Comparison of ENCODE assay signal across 8 cellular contexts in the genomic region with DNA sequence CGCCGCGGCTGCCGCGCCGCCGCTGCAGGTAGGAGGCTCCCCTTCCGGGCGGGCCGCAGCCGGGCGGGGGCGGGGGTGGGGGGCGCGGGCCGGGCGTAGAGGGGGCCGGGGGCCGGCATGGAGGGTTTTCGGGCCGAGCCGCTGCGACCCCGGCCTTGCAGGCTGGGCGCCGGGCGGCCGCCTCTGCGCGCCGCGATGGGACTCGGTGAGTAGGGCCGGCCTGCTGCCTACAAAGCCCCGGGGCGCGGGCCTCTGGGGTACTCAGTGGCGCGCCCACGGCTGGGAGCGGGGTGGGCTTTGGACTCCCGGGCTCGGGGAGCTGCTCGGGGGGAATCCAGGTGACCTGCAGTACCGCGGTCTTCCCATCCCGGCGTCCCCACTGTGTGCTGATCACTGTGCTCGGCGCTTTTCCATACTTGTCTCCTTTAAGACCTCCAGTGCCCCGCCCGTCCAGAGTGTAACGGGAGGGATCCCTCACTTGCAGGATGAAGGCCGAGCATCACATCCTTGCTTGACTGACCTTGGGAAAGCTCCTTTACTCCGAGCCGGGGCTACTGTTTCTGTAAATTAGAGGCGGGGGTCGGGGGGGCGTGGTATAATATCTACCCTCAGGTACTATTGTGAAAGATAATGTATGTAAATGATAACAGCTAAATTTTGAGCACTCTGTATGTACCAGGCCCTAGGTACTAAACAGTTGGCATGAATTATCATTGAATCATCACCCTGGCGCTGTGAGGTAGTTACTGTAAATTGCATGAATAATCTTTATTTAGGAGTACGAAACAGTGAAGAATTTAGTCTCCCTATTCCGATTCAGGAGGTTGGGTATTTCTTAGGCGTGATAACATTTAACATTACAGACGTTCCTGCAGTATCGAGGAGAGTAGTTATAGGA. TPM values are rescaled to one million over a fixed set of nuclear protein-coding genes. Genes with fewer than 3 reads are reported as not detected.
DNase-seq lines count a peak whose midpoint lies in the region; ATAC-seq and TF ChIP-seq lines count a peak whose summit lies in the region.

No MANE protein-coding gene starts in this region.

- H3K4me3 Mint-ChIP-seq in activated T-helper 1 cell treated with anti-CD3 and anti-CD28 coated beads, Interleukin-12 subunit alpha, Interleukin-12 subunit beta, Interleukin-2, Interleukin-4 antibody, amounts not matched to agents 30 ng/mL and 10 ng/mL and 1 ng/mL, durations not matched to agents 14 hours and 24 hours and 36 hours = peak overlapping the region; percentile 61
- H3K4me3 Mint-ChIP-seq in nephron progenitor cell = peak overlapping the region; percentile 89

- H3K27ac ChIP-seq in 22Rv1 (peak overlapping the region; percentile 70), urinary bladder (ENCODE audit: low read depth) (peak overlapping the region; percentile 79)

- TF ChIP-seq CTCF in 22Rv1 (IDR thresholded peaks at IDR 0.05) (0 out of 2 replicates have a peak, but pooled peaks have one; percentile 14), foreskin fibroblast (IDR thresholded peaks at IDR 0.05; ENCODE audit: low read depth, low read length) (no peak), nephron progenitor cell (IDR thresholded peaks at IDR 0.05) (no peak)

- peak; percentile 53 for DNase-seq in NCI-H510A (lab: John Stamatoyannopoulos, UW)
- DNase-seq in activated T-helper 1 cell treated with anti-CD3 and anti-CD28 coated beads, Interleukin-12 subunit alpha, Interleukin-12 subunit beta, Interleukin-2, Interleukin-4 antibody, amounts not matched to agents 30 ng/mL and 10 ng/mL and 1 ng/mL, durations not matched to agents 14 hours and 24 hours and 36 hours (ENCODE audit: low spot score) = peak; percentile 5
- DNase-seq in foreskin fibroblast = peak; percentile 64 to 82
- peak; percentile 52 for DNase-seq in nephron progenitor cell

- WGBS in urinary bladder = 4% methylated on average over 60 of the region's 65 CpGs

- H3K27ac Mint-ChIP-seq in activated T-helper 1 cell treated with anti-CD3 and anti-CD28 coated beads, Interleukin-12 subunit alpha, Interleukin-12 subunit beta, Interleukin-2, Interleukin-4 antibody, amounts not matched to agents 30 ng/mL and 10 ng/mL and 1 ng/mL, durations not matched to agents 14 hours and 24 hours and 36 hours = no peak overlapping the region
- H3K27ac Mint-ChIP-seq in nephron progenitor cell = peak overlapping the region; percentile 88

- H3K9me3 Mint-ChIP-seq in activated T-helper 1 cell treated with anti-CD3 and anti-CD28 coated beads, Interleukin-12 subunit alpha, Interleukin-12 subunit beta, Interleukin-2, Interleukin-4 antibody, amounts not matched to agents 30 ng/mL and 10 ng/mL and 1 ng/mL, durations not matched to agents 14 hours and 24 hours and 36 hours = no peaks in the 10 kb centered on the region
- no peaks in the 10 kb centered on the region for H3K9me3 Mint-ChIP-seq in nephron progenitor cell

- H3K4me3 ChIP-seq in foreskin fibroblast (ENCODE audit: low read depth in 1 of 2, low read length in 2 of 2) (peak overlapping the region; percentile 58 to 68), urinary bladder (ENCODE audit: low read depth, low read length) (peak overlapping the region; percentile 98)

- H3K36me3 Mint-ChIP-seq in activated T-helper 1 cell treated with anti-CD3 and anti-CD28 coated beads, Interleukin-12 subunit alpha, Interleukin-12 subunit beta, Interleukin-2, Interleukin-4 antibody, amounts not matched to agents 30 ng/mL and 10 ng/mL and 1 ng/mL, durations not matched to agents 14 hours and 24 hours and 36 hours (ENCODE audit: low read depth) = peaks cover 3% of the 10 kb centered on the region
- peaks cover 28% of the 10 kb centered on the region for H3K36me3 Mint-ChIP-seq in nephron progenitor cell (ENCODE audit: low read depth)

- H3K27me3 Mint-ChIP-seq in activated T-helper 1 cell treated with anti-CD3 and anti-CD28 coated beads, Interleukin-12 subunit alpha, Interleukin-12 subunit beta, Interleukin-2, Interleukin-4 antibody, amounts not matched to agents 30 ng/mL and 10 ng/mL and 1 ng/mL, durations not matched to agents 14 hours and 24 hours and 36 hours (ENCODE audit: insufficient read depth) = peaks cover 10% of the 10 kb centered on the region
- H3K27me3 Mint-ChIP-seq in nephron progenitor cell (ENCODE audit: low read depth, poor library complexity) = peaks cover 3% of the 10 kb centered on the region

- H3K4me1 ChIP-seq in urinary bladder (ENCODE audit: insufficient read depth) = peaks cover 2% of the 10 kb centered on the region

- intact Hi-C loops in activated T-helper 1 cell treated with anti-CD3 and anti-CD28 coated beads, Interleukin-12 subunit alpha, Interleukin-12 subunit beta, Interleukin-2, Interleukin-4 antibody, amounts not matched to agents 30 ng/mL and 10 ng/mL and 1 ng/mL, durations not matched to agents 14 hours and 24 hours and 36 hours (cut with micrococcal nuclease) = loop anchor here (5.0 kb wide), 4 partner anchors 170 to 1245 kb away; partner anchors contain the start of genes ERP44, INVS and NR4A3

- ATAC-seq in GM18511 (IDR thresholded peaks at IDR 0.05; ENCODE audit: unreplicated experiment) (peak; percentile 65), HG03025 (IDR thresholded peaks at IDR 0.05; ENCODE audit: low FRiP score, unreplicated experiment) (peak; percentile 48)

- peaks cover 21% of the 10 kb centered on the region for H3K4me1 Mint-ChIP-seq in activated T-helper 1 cell treated with anti-CD3 and anti-CD28 coated beads, Interleukin-12 subunit alpha, Interleukin-12 subunit beta, Interleukin-2, Interleukin-4 antibody, amounts not matched to agents 30 ng/mL and 10 ng/mL and 1 ng/mL, durations not matched to agents 14 hours and 24 hours and 36 hours (ENCODE audit: low read depth)
- H3K4me1 Mint-ChIP-seq in nephron progenitor cell = peaks cover 48% of the 10 kb centered on the region

- H3K36me3 ChIP-seq in urinary bladder (ENCODE audit: insufficient read depth) = no peaks in the 10 kb centered on the region

RNA-seq across cellular contexts. Expression of gene MSANTD3, which starts 0.7 kb away (rescaled TPM):
- 11.1 and 11.3 TPM in 2 replicates for total RNA-seq in activated T-helper 1 cell treated with anti-CD3 and anti-CD28 coated beads, Interleukin-12 subunit alpha, Interleukin-12 subunit beta, Interleukin-2, Interleukin-4 antibody, amounts not matched to agents 30 ng/mL and 10 ng/mL and 1 ng/mL, durations not matched to agents 14 hours and 24 hours and 36 hours
- total RNA-seq in urinary bladder = 19.1 TPM
- 14.3 TPM for polyA plus RNA-seq in urinary bladder

RNA-seq across cellular contexts. Expression of gene TMEFF1, which starts 45.3 kb away (rescaled TPM):
- total RNA-seq in activated T-helper 1 cell treated with anti-CD3 and anti-CD28 coated beads, Interleukin-12 subunit alpha, Interleukin-12 subunit beta, Interleukin-2, Interleukin-4 antibody, amounts not matched to agents 30 ng/mL and 10 ng/mL and 1 ng/mL, durations not matched to agents 14 hours and 24 hours and 36 hours = 0.13 and 0.42 TPM in 2 replicates
- total RNA-seq in urinary bladder = 2.0 TPM
- polyA plus RNA-seq in urinary bladder = 0.24 TPM

Comparison
In these comparisons a context has a peak if more than half of its experiments do, and no peak if none do; other contexts are left out.
1. Peak in every context shown above with its lines: DNase-seq, ATAC-seq, H3K4me3 ChIP-seq and H3K27ac ChIP-seq.
2. DNase-seq: peak in every context shown above with its lines; median percentile 73 in foreskin fibroblast; 53 in NCI-H510A; 52 in nephron progenitor cell; 5 in activated T-helper 1 cell treated with anti-CD3 and anti-CD28 coated beads, Interleukin-12 subunit alpha, Interleukin-12 subunit beta, Interleukin-2, Interleukin-4 antibody, amounts not matched to agents 30 ng/mL and 10 ng/mL and 1 ng/mL, durations not matched to agents 14 hours and 24 hours and 36 hours.